8 cellular contexts compared by ENCODE assay signal in the genomic region with DNA sequence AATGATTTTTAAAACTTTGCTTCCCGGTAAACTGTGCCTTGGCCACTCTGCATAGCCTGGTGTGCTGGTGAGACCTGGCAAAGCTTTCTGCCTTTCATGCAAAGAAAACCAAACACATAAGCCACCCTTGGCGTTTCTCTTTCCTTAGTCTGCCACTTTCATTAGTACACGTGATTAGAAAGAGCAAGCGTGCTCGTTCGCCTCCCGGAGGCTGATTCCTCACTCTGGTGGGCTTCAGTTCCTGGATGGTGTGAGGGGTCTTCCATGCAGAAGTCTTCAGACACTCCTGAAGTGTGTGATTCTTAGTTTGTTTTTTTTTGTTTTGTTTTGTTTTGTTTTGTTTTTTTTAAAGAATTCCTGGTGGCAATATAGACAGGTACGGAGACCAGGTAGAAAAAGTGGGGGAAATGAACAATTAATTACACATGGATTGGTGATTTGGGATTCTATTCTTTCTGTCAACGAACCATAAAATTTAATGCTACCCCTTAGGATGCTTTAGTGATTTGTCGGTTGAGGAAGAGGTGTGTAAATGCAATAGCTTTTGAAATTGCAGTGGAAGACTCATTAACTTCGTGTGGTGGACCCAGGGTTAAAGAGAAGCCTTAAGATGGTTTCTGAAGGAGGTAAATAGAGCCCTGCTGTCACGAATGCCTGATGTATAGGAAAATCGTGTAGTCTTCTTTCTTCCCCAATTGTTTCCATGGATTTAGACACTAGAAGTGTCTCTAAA. TPM values are rescaled to one million over a fixed set of nuclear protein-coding genes. Genes with fewer than 3 reads are reported as not detected.
DNase-seq lines count a peak whose midpoint lies in the region; ATAC-seq, FAIRE-seq and TF ChIP-seq lines count a peak whose summit lies in the region.

No MANE protein-coding gene starts in this region.

- CTCF ChIA-PET in activated CD8-positive, alpha-beta T cell treated with anti-CD3 and anti-CD28 coated beads for 36 hours (lab: Charles Lee): interaction anchor here (1.2 to 4.4 kb wide), 5 partner anchors 11 to 408 kb away, joined by 3 to 21 read pairs (median 5); no protein-coding TSS in a partner anchor

- peaks cover 63% of the 10 kb centered on the region for H3K4me1 Mint-ChIP-seq in activated CD8-positive, alpha-beta T cell treated with anti-CD3 and anti-CD28 coated beads for 36 hours (ENCODE audit: low read depth)

- DNase-seq in DMS79 (lab: John Stamatoyannopoulos, UW): peak; percentile 18
- peak; percentile 18 for DNase-seq in activated CD8-positive, alpha-beta T cell treated with anti-CD3 and anti-CD28 coated beads for 36 hours
- no peak for DNase-seq in right cardiac atrium
- DNase-seq in stimulated activated CD8-positive, alpha-beta memory T cell treated with anti-CD3 and anti-CD28 coated beads, Interleukin-4, amount 100 ng/mL, for 48 hours: peak; percentile 24
- no peak for DNase-seq in H54 (ENCODE audit: insufficient read length, low spot score)
- no peak for DNase-seq in LoVo (ENCODE audit: low spot score)

- H3K27ac Mint-ChIP-seq in activated CD8-positive, alpha-beta T cell treated with anti-CD3 and anti-CD28 coated beads for 36 hours: peak overlapping the region; percentile 90

- H3K4me3 Mint-ChIP-seq in activated CD8-positive, alpha-beta T cell treated with anti-CD3 and anti-CD28 coated beads for 36 hours: peak overlapping the region; percentile 88

- peak overlapping the region; percentile 80 for H3K4me3 ChIP-seq in HUES6 (ENCODE audit: low read depth, low read length)
- H3K4me3 ChIP-seq in right cardiac atrium (ENCODE audit: low read length): peak overlapping the region; percentile 86

- H3K36me3 Mint-ChIP-seq in activated CD8-positive, alpha-beta T cell treated with anti-CD3 and anti-CD28 coated beads for 36 hours (ENCODE audit: low read depth): peaks cover 5% of the 10 kb centered on the region

- H3K27ac ChIP-seq in HUES6 (ENCODE audit: low read depth, low read length) (no peak overlapping the region), right cardiac atrium (ENCODE audit: low read length) (no peak overlapping the region)

- FAIRE-seq in H54 (lab: Jason Lieb, UNC): no peak

- no peaks in the 10 kb centered on the region for H3K9me3 Mint-ChIP-seq in activated CD8-positive, alpha-beta T cell treated with anti-CD3 and anti-CD28 coated beads for 36 hours

- POLR2A ChIA-PET in activated CD8-positive, alpha-beta T cell treated with anti-CD3 and anti-CD28 coated beads for 36 hours (lab: Charles Lee): interaction anchor here (1.0 to 1.8 kb wide), 6 partner anchors 9 to 39 kb away, joined by 3 to 10 read pairs (median 6); no protein-coding TSS in a partner anchor

- no peak for ATAC-seq in activated CD8-positive, alpha-beta T cell treated with anti-CD3 and anti-CD28 coated beads for 36 hours
- no peak for ATAC-seq in right cardiac atrium
- ATAC-seq in HG03097 (IDR thresholded peaks at IDR 0.05; ENCODE audit: low FRiP score, unreplicated experiment): no peak

- H3K27me3 Mint-ChIP-seq in activated CD8-positive, alpha-beta T cell treated with anti-CD3 and anti-CD28 coated beads for 36 hours: no peaks in the 10 kb centered on the region

- no peak overlapping the region for H3K9ac ChIP-seq in HUES6 (ENCODE audit: low read length)

- H3K9me3 ChIP-seq in HUES6 (ENCODE audit: control insufficient read depth, insufficient read depth, low read depth, low read length) (0 out of 2 replicates have a peak, but pooled peaks cover 2% of the 10 kb centered on the region), right cardiac atrium (ENCODE audit: control insufficient read depth, low read length) (no peaks in the 10 kb centered on the region)

- intact Hi-C loops in activated CD8-positive, alpha-beta T cell treated with anti-CD3 and anti-CD28 coated beads for 36 hours (cut with micrococcal nuclease): no loop called here
- intact Hi-C loops in right cardiac atrium (cut with DNase I): no loop called here

- no peaks in the 10 kb centered on the region for H3K36me3 ChIP-seq in HUES6 (ENCODE audit: control insufficient read depth, insufficient read depth, low read length)

- peaks cover 25% of the 10 kb centered on the region for H3K4me1 ChIP-seq in HUES6 (ENCODE audit: control insufficient read depth, insufficient read depth, low read length)
- peaks cover 7% of the 10 kb centered on the region for H3K4me1 ChIP-seq in right cardiac atrium (ENCODE audit: control insufficient read depth, insufficient read depth, low read length)

- H3K27me3 ChIP-seq in HUES6 (ENCODE audit: control insufficient read depth, insufficient read depth, low read length) (peaks cover 9% of the 10 kb centered on the region), right cardiac atrium (ENCODE audit: control insufficient read depth, insufficient read depth) (no peaks in the 10 kb centered on the region)

- TF ChIP-seq POLR2A in H54 (IDR thresholded peaks at IDR 0.05; ENCODE audit: low read depth, low read length): no peak

- TF ChIP-seq CTCF in activated CD8-positive, alpha-beta T cell treated with anti-CD3 and anti-CD28 coated beads for 36 hours (IDR thresholded peaks at IDR 0.05): no peak

- 63% methylated on average over 13 of the region's 13 CpGs for WGBS in right cardiac atrium

RNA-seq across cellular contexts. Expression of gene GALNT2, which starts 2.1 kb away (rescaled TPM):
- 10 to 100 TPM; 40.1 to 42.3 TPM for total RNA-seq in activated CD8-positive, alpha-beta T cell treated with anti-CD3 and anti-CD28 coated beads for 36 hours
- total RNA-seq in right cardiac atrium: 10 to 100 TPM; 36.8 to 45.5 (median 40.5) TPM
- polyA plus RNA-seq in right cardiac atrium: 27.4 TPM

Comparison
In these comparisons a context has a peak if more than half of its experiments do, and no peak if none do; other contexts are left out.
1. DNase-seq: peak in DMS79 (single experiment), activated CD8-positive, alpha-beta T cell treated with anti-CD3 and anti-CD28 coated beads for 36 hours (single experiment) and stimulated activated CD8-positive, alpha-beta memory T cell treated with anti-CD3 and anti-CD28 coated beads, Interleukin-4, amount 100 ng/mL, for 48 hours (single experiment); none in right cardiac atrium (0 of 3), H54 (single experiment) and LoVo (single experiment).